ENCODE assay signal across 25 cellular contexts in genomic region chr7:83155407-83155806, GRCh38. TPM values are rescaled to one million over a fixed set of nuclear protein-coding genes. Genes with fewer than 3 reads are reported as not detected.
DNase-seq lines count a peak whose midpoint lies in the region; ATAC-seq, FAIRE-seq and TF ChIP-seq lines count a peak whose summit lies in the region.
"Had no signal": no experiment of that assay in that cellular context is flagged by ENCODE, and none has a peak within 500 bp of the region (broad histone marks: within the 10 kb centered on the region; RNA-seq: fewer than 3 reads in every experiment).

No MANE protein-coding gene starts in this region.

- no TSS peak for BruUV-seq in HepG2 (replicated peaks; lab: Mats Ljungman, UMichigan)
- BruUV-seq in PC-3 (replicated peaks; lab: Mats Ljungman, UMichigan): TSS peak; percentile 36

- H3K36me3 ChIP-seq in HepG2 (replicated peaks in 1 of 2; ENCODE audit: control insufficient read depth in 1 of 2, insufficient read depth in 2 of 2, low read length in 2 of 2) (no peaks in the 10 kb centered on the region), right lobe of liver (no peaks in the 10 kb centered on the region), PC-3 (ENCODE audit: low read depth, low read length) (no peaks in the 10 kb centered on the region), gastroesophageal sphincter (no peaks in the 10 kb centered on the region)
- H3K36me3 ChIP-seq: SJSA1 had no signal

- TF ChIP-seq EP300 in HepG2 (IDR thresholded peaks at IDR 0.05; ENCODE audit: low read depth in 2 of 2, low read length in 2 of 2) (no peak), HepG2 (CRISPR knock-in tag; IDR thresholded peaks at IDR 0.05; ENCODE audit: borderline replicate concordance) (no peak), gastroesophageal sphincter (IDR thresholded peaks at IDR 0.05) (no peak)

- no peak overlapping the region for H3K27ac ChIP-seq in HepG2 (ENCODE audit: extremely low read length, insufficient read depth, low read length)
- no peak overlapping the region for H3K27ac ChIP-seq in right lobe of liver
- no peak overlapping the region for H3K27ac ChIP-seq in PC-3 (ENCODE audit: low read length)
- H3K27ac ChIP-seq in gastroesophageal sphincter: no peak overlapping the region
- H3K27ac ChIP-seq: KMS-11, PC-9, SJSA1 had no signal

- TF ChIP-seq CTCF in HepG2 (CRISPR knock-in tag; IDR thresholded peaks at IDR 0.05): no peak
- TF ChIP-seq CTCF in right lobe of liver (IDR thresholded peaks at IDR 0.05): no peak
- TF ChIP-seq CTCF in PC-3 (conservative IDR thresholded peaks at IDR 0.05; ENCODE audit: low read depth, low read length): no peak
- no peak for TF ChIP-seq CTCF in glutamatergic neuron (IDR thresholded peaks at IDR 0.05; ENCODE audit: partially characterized antibody, unreplicated experiment)
- TF ChIP-seq CTCF in gastroesophageal sphincter (IDR thresholded peaks at IDR 0.05): no peak

- H3K79me2 ChIP-seq in HepG2 (ENCODE audit: insufficient read depth, low read length): no peaks in the 10 kb centered on the region
- H3K79me2 ChIP-seq in PC-3 (ENCODE audit: low read length): no peaks in the 10 kb centered on the region

- in situ Hi-C loops in HepG2 (cut with HindIII; ENCODE audit: extremely low pct_ligation_motif_present, low pct_unique_long_range_greater_than_20kb): no loop called here

- no peaks in the 10 kb centered on the region for H3F3A ChIP-seq in PC-3 (ENCODE audit: low read length, unreplicated experiment)

- H3K4me3 ChIP-seq in HepG2 (replicated peaks in 1 of 3; ENCODE audit: insufficient read depth in 1 of 3, low read depth in 2 of 3, low read length in 3 of 3) (no peak overlapping the region), right lobe of liver (no peak overlapping the region), PC-3 (ENCODE audit: low read length) (no peak overlapping the region), gastroesophageal sphincter (no peak overlapping the region)
- H3K4me3 ChIP-seq: HAP-1, PC-9, SJSA1 had no signal

- H3K4me2 ChIP-seq in HepG2 (ENCODE audit: low read depth, low read length) (no peak overlapping the region), PC-3 (ENCODE audit: low read length) (no peak overlapping the region)
- H3K4me2 ChIP-seq: KMS-11, PC-9 had no signal

- H3K36me3 Mint-ChIP-seq in glutamatergic neuron (ENCODE audit: unreplicated experiment): peaks cover 4% of the 10 kb centered on the region
- H3K36me3 Mint-ChIP-seq: IgD-negative memory B cell had no signal

- H4K20me1 ChIP-seq in HepG2 (ENCODE audit: insufficient read depth, low read length) (no peaks in the 10 kb centered on the region; the same call in 1 of the 2 replicates), PC-3 (ENCODE audit: low read length) (no peaks in the 10 kb centered on the region)

- TF ChIP-seq POLR2A in HepG2 (IDR thresholded peaks at IDR 0.05; ENCODE audit: insufficient read depth in 1 of 2, low read depth in 2 of 2, low read length in 2 of 2) (no peak), right lobe of liver (IDR thresholded peaks at IDR 0.05) (no peak), gastroesophageal sphincter (IDR thresholded peaks at IDR 0.05) (no peak)

- FAIRE-seq in HepG2 (lab: Jason Lieb, UNC): no peak
- FAIRE-seq: GM18507 had no signal

- peaks cover 4% of the 10 kb centered on the region for H3K9me3 Mint-ChIP-seq in glutamatergic neuron (ENCODE audit: unreplicated experiment)

- no peaks in the 10 kb centered on the region for H3K4me1 ChIP-seq in HepG2 (ENCODE audit: insufficient read depth, low read length)
- no peaks in the 10 kb centered on the region for H3K4me1 ChIP-seq in right lobe of liver
- peaks cover 28% of the 10 kb centered on the region for H3K4me1 ChIP-seq in PC-3 (ENCODE audit: insufficient read depth, low read length)
- no peaks in the 10 kb centered on the region for H3K4me1 ChIP-seq in gastroesophageal sphincter

- H2AFZ ChIP-seq in HepG2 (ENCODE audit: low read length) (no peak overlapping the region), PC-3 (ENCODE audit: low read length) (no peak overlapping the region)
- H2AFZ ChIP-seq: PC-9 had no signal

- H3K9me3 ChIP-seq in HepG2 (ENCODE audit: low read length): no peaks in the 10 kb centered on the region
- H3K9me3 ChIP-seq in right lobe of liver: no peaks in the 10 kb centered on the region
- H3K9me3 ChIP-seq in PC-3 (ENCODE audit: low read length): no peaks in the 10 kb centered on the region
- H3K9me3 ChIP-seq in gastroesophageal sphincter: no peaks in the 10 kb centered on the region
- H3K9me3 ChIP-seq: HAP-1, SJSA1 had no signal

- WGBS in HepG2 (ENCODE audit: low lambda C conversion rate): no CpG with 5 or more reads among the region's 1 CpG
- 83% methylated on average over 1 of the region's 1 CpG for WGBS in right lobe of liver (ENCODE audit: insufficient coverage, low coverage, low lambda C conversion rate, missing lambda C conversion rate)
- no CpG with 5 or more reads among the region's 1 CpG for WGBS in gastroesophageal sphincter (ENCODE audit: low coverage in 1 of 2), 2 donors

- no peak overlapping the region for H3K4me3 Mint-ChIP-seq in glutamatergic neuron (ENCODE audit: unreplicated experiment)
- H3K4me3 Mint-ChIP-seq: IgD-negative memory B cell had no signal

- DNase-seq in HepG2 (ENCODE audit: low spot score): no peak
- DNase-seq in right lobe of liver: no peak
- no peak for DNase-seq in PC-3
- DNase-seq in glutamatergic neuron: no peak
- no peak for DNase-seq in NCI-H2227 treated with DMSO at 0.1 percent for 48 hours (lab: John Stamatoyannopoulos, UW)
- DNase-seq in stimulated activated CD8-positive, alpha-beta memory T cell treated with anti-CD3 and anti-CD28 coated beads, Interleukin-4, amount 100 ng/mL, for 48 hours: no peak
- no peak for DNase-seq in RPMI8226
- DNase-seq: 8988T; ACHN; Calu3; MM.1S; NCI-H1048; NCI-H1417; NCI-H1694; NCI-H2029 treated with DMSO at 0.1 percent for 48 hours; NCI-H748 treated with DMSO at 0.1 percent for 48 hours; NK-92 treated with Interleukin-12 subunit alpha and Interleukin-12 subunit beta, amount 100 ng/mL, for 24 hours; PC-9; Right ventricle myocardium superior had no signal

- no peaks in the 10 kb centered on the region for H3K9me2 ChIP-seq in PC-3 (replicated peaks; ENCODE audit: low read length)

- intact Hi-C loops in HepG2 (cut with micrococcal nuclease; ENCODE audit: unreplicated experiment): no loop called here
- intact Hi-C loops in right lobe of liver (cut with DNase I): no loop called here
- intact Hi-C loops in PC-3 (cut with micrococcal nuclease): no loop called here

- CTCF ChIA-PET in HepG2 (lab: Yijun Ruan, JAX; ENCODE audit: low intra/inter-chr PET ratio, low total read pairs) (no interaction called here), PC-3 (lab: Charles Lee) (no interaction called here)

- no peak for TF ChIP-seq RAD21 in HepG2 (CRISPR knock-in tag; IDR thresholded peaks at IDR 0.05)

- H3K27ac Mint-ChIP-seq in glutamatergic neuron (ENCODE audit: unreplicated experiment): peak overlapping the region; percentile 26
- H3K27ac Mint-ChIP-seq: IgD-negative memory B cell had no signal

- H3K27me3 ChIP-seq in HepG2 (ENCODE audit: control insufficient read depth in 1 of 2, insufficient read depth in 2 of 2, low read length in 2 of 2): no peaks in the 10 kb centered on the region
- no peaks in the 10 kb centered on the region for H3K27me3 ChIP-seq in right lobe of liver
- no peaks in the 10 kb centered on the region for H3K27me3 ChIP-seq in PC-3 (ENCODE audit: low read length)
- no peaks in the 10 kb centered on the region for H3K27me3 ChIP-seq in gastroesophageal sphincter
- H3K27me3 ChIP-seq: SJSA1 had no signal

- POLR2A ChIA-PET in HepG2 (lab: Yijun Ruan, JAX): no interaction called here
- POLR2A ChIA-PET in PC-3 (lab: Charles Lee; ENCODE audit: unreplicated experiment): no interaction called here

- peaks cover 19% of the 10 kb centered on the region for H3K4me1 Mint-ChIP-seq in glutamatergic neuron (ENCODE audit: low read depth, unreplicated experiment)
- H3K4me1 Mint-ChIP-seq: IgD-negative memory B cell had no signal

- no peaks in the 10 kb centered on the region for H3K27me3 Mint-ChIP-seq in glutamatergic neuron (ENCODE audit: unreplicated experiment)
- H3K27me3 Mint-ChIP-seq: IgD-negative memory B cell had no signal

- H3K9ac ChIP-seq in HepG2 (ENCODE audit: insufficient read depth, low read depth, low read length) (no peak overlapping the region), PC-3 (ENCODE audit: low read length) (no peak overlapping the region)
- H3K9ac ChIP-seq: KMS-11 had no signal

- peak; percentile 54; the same call in 2 of the 3 replicates for ATAC-seq in HepG2
- ATAC-seq in right lobe of liver: no peak
- no peak for ATAC-seq in PC-3
- no peak for ATAC-seq in gastroesophageal sphincter

TF ChIP-seq in HepG2, 621 proteins besides CTCF, POLR2A, EP300 and RAD21 (continues in another document):
- TF ChIP-seq RARA (CRISPR knock-in tag; IDR thresholded peaks at IDR 0.05) (no peak), ZFYVE20 (CRISPR knock-in tag; IDR thresholded peaks at IDR 0.05; ENCODE audit: borderline replicate concordance, low read depth) (no peak), RBAK (CRISPR knock-in tag; IDR thresholded peaks at IDR 0.05) (no peak)

RNA-seq across cellular contexts. Expression of gene PCLO, which starts 7.3 kb away (rescaled TPM):
- 0.06 and 0.29 TPM in 2 replicates for total RNA-seq in HepG2 (2016; rRNA removed; fragmentation: Illumina TruSeq; extraction: Trizol)
- under 0.01 and 0.09 TPM in 2 replicates for total RNA-seq in HepG2 (2016; cell fraction: cytosol; rRNA removed; fragmentation: Illumina TruSeq; extraction: Trizol; ENCODE audit: low read depth)
- 0.11 and 0.21 TPM in 2 replicates for total RNA-seq in HepG2 (2016; cell fraction: insoluble cytoplasmic fraction; rRNA removed; fragmentation: Illumina TruSeq; extraction: Trizol)
- total RNA-seq in HepG2 (2016; cell fraction: membrane; rRNA removed; fragmentation: Illumina TruSeq; extraction: Trizol): 0.03 TPM in 2 replicates
- 0.25 and 0.50 TPM in 2 replicates for total RNA-seq in HepG2 (2016; cell fraction: nucleus; rRNA removed; fragmentation: Illumina TruSeq; extraction: Trizol)
- 0.07 and 0.10 TPM in 2 replicates for polyA plus RNA-seq in HepG2 (2011; rRNA removed)
- polyA plus RNA-seq in HepG2 (2011; cell fraction: cytosol; rRNA removed): 0.01 and 0.04 TPM in 2 replicates
- 0.09 and 0.24 TPM in 2 replicates for polyA plus RNA-seq in HepG2 (2011; cell fraction: nucleus; rRNA removed)
- polyA plus RNA-seq in HepG2 (2012): 0.08 and 0.16 TPM in 2 replicates
- polyA plus RNA-seq in HepG2 (2016; cell fraction: cytosol; fragmentation: Illumina TruSeq; extraction: Trizol; ENCODE audit: low read depth): 0.01 TPM in 1 of 2 replicates, not detected in the other
- polyA plus RNA-seq in HepG2 (2016; cell fraction: insoluble cytoplasmic fraction; fragmentation: Illumina TruSeq; extraction: Trizol; ENCODE audit: low read depth): 0.16 and 1.0 TPM in 2 replicates
- 0.01 and 0.17 TPM in 2 replicates for polyA plus RNA-seq in HepG2 (2016; cell fraction: membrane; fragmentation: Illumina TruSeq; extraction: Trizol; ENCODE audit: low read depth)
- 0.25 and 0.26 TPM in 2 replicates for polyA plus RNA-seq in HepG2 (2016; cell fraction: nucleus; fragmentation: Illumina TruSeq; extraction: Trizol; ENCODE audit: insufficient read depth, low read depth)
- polyA minus RNA-seq in HepG2 (2011; rRNA and poly(A)+ RNA removed; ENCODE audit: low replicate concordance): 0.16 TPM in 1 of 2 replicates, not detected in the other
- polyA minus RNA-seq in HepG2 (2011; cell fraction: cytosol; rRNA and poly(A)+ RNA removed): not detected in 2 replicates
- 0.25 and 0.39 TPM in 2 replicates for polyA minus RNA-seq in HepG2 (2011; cell fraction: nucleus; rRNA and poly(A)+ RNA removed)
- total RNA-seq in right lobe of liver: 1 to 10 TPM in 1 of 6 experiments, under 1 TPM in 5; 0.22 to 1.1 (median 0.33) TPM
- total RNA-seq in PC-3 (2014; rRNA removed): 3.5 and 7.5 TPM in 2 replicates
- 17.4 TPM for total RNA-seq in glutamatergic neuron (ENCODE audit: unreplicated experiment)
- total RNA-seq in gastroesophageal sphincter: 1 to 10 TPM; 1.2 to 2.3 (median 1.9) TPM
- polyA plus RNA-seq: IgD-negative memory B cell had no signal
